Comparison of ENCODE assay signal across 32 cellular contexts in genomic region chr5:80588858-80589540, GRCh38. TPM values are rescaled to one million over a fixed set of nuclear protein-coding genes. Genes with fewer than 3 reads are reported as not detected.
"Had no signal": no experiment of that assay in that cellular context is flagged by ENCODE, and none has a peak within 500 bp of the region (broad histone marks: within the 10 kb centered on the region; RNA-seq: fewer than 3 reads in every experiment).

No MANE protein-coding gene starts in this region.

- ATAC-seq: left cardiac atrium; left lung; naive thymus-derived CD8-positive, alpha-beta T cell; psoas muscle; right lobe of liver; stimulated activated memory B cell treated with anti-CD40 and anti-IgM and Interleukin-4, amounts not matched to agents 10 μg/mL and 1 μg/mL and 100 μg/mL, for 72 hours; stimulated activated naive CD8-positive, alpha-beta T cell treated with anti-CD3 and anti-CD28 coated beads, Interleukin-15, Interleukin-2, amounts not matched to agents 100 U/mL and 50 U/mL, for 24 hours had no signal

- H3K4me3 ChIP-seq: left lung, lower lobe of right lung, psoas muscle, right atrium auricular region, right lobe of liver, smooth muscle cell, stomach, testis, thyroid gland, transverse colon, upper lobe of left lung had no signal

- H3K27ac ChIP-seq: left lung, lower lobe of right lung, neutrophil, parathyroid adenoma, psoas muscle, right atrium auricular region, right lobe of liver, stomach, testis, thyroid gland, transverse colon, upper lobe of left lung had no signal

- H2AFZ ChIP-seq: parathyroid adenoma had no signal

- H3K9ac ChIP-seq: parathyroid adenoma had no signal

- H3K4me1 ChIP-seq: lower lobe of right lung, parathyroid adenoma, psoas muscle, right atrium auricular region, stomach, testis, transverse colon had no signal

- H3K9me3 Mint-ChIP-seq: naive thymus-derived CD8-positive, alpha-beta T cell; nephron; neural crest cell; stimulated activated memory B cell treated with anti-CD40 and anti-IgM and Interleukin-4, amounts not matched to agents 10 μg/mL and 1 μg/mL and 100 μg/mL, for 72 hours had no signal

- H3K36me3 Mint-ChIP-seq: naive thymus-derived CD8-positive, alpha-beta T cell; stimulated activated memory B cell treated with anti-CD40 and anti-IgM and Interleukin-4, amounts not matched to agents 10 μg/mL and 1 μg/mL and 100 μg/mL, for 72 hours had no signal

- H3K4me1 Mint-ChIP-seq: naive thymus-derived CD8-positive, alpha-beta T cell; nephron; neural crest cell; stimulated activated memory B cell treated with anti-CD40 and anti-IgM and Interleukin-4, amounts not matched to agents 10 μg/mL and 1 μg/mL and 100 μg/mL, for 72 hours had no signal

- DNase-seq: hippocampal formation; kidney glomerular epithelial cell; left cardiac atrium; left lung; lower lobe of right lung; mammary epithelial cell; mesenchymal stem cell; naive thymus-derived CD8-positive, alpha-beta T cell; occipital lobe; psoas muscle; right lobe of liver; stimulated activated CD4-positive, alpha-beta T cell treated with anti-CD3 and anti-CD28 coated beads, Interleukin-1b, Interleukin-23, amount 100 ng/mL, for 48 hours; stimulated activated CD4-positive, alpha-beta T cell treated with anti-CD3 and anti-CD28 coated beads, Interleukin-2, amount 100 ng/mL, for 48 hours; stimulated activated CD4-positive, alpha-beta T cell treated with anti-CD3 and anti-CD28 coated beads, Interleukin-4, amount 100 ng/mL, for 4 hours; stimulated activated CD8-positive, alpha-beta memory T cell treated with anti-CD3 and anti-CD28 coated beads, Interleukin-4, amount 100 ng/mL, for 48 hours; stimulated activated naive CD8-positive, alpha-beta T cell treated with anti-CD3 and anti-CD28 coated beads, Interleukin-15, Interleukin-2, amounts not matched to agents 100 U/mL and 50 U/mL, for 24 hours; stomach; testis; thyroid gland; transverse colon; upper lobe of left lung had no signal

- H3K9me3 ChIP-seq: left lung, lower lobe of right lung, neutrophil, psoas muscle, right atrium auricular region, right lobe of liver, stomach, testis, thyroid gland, transverse colon, upper lobe of left lung had no signal

- H3K27ac Mint-ChIP-seq: naive thymus-derived CD8-positive, alpha-beta T cell; stimulated activated memory B cell treated with anti-CD40 and anti-IgM and Interleukin-4, amounts not matched to agents 10 μg/mL and 1 μg/mL and 100 μg/mL, for 72 hours had no signal

- H3K4me3 Mint-ChIP-seq: naive thymus-derived CD8-positive, alpha-beta T cell; nephron; neural crest cell; stimulated activated memory B cell treated with anti-CD40 and anti-IgM and Interleukin-4, amounts not matched to agents 10 μg/mL and 1 μg/mL and 100 μg/mL, for 72 hours had no signal

- H3K27me3 ChIP-seq: left lung, neutrophil, right atrium auricular region, right lobe of liver, stomach, testis, thyroid gland, transverse colon, upper lobe of left lung had no signal

- H3K4me2 ChIP-seq: smooth muscle cell had no signal

- H3K36me3 ChIP-seq: left lung, lower lobe of right lung, neutrophil, right atrium auricular region, right lobe of liver, stomach, thyroid gland, transverse colon, upper lobe of left lung had no signal

RNA-seq across cellular contexts. Expression of gene ANKRD34B, which starts 18.9 kb away (rescaled TPM):
- total RNA-seq: mammary epithelial cell; mucosa of gallbladder; naive thymus-derived CD8-positive, alpha-beta T cell; osteocyte; posterior vena cava; right atrium auricular region; smooth muscle cell; stomach; thyroid gland; transverse colon had no signal
- polyA plus RNA-seq: keratinocyte; mammary epithelial cell; naive thymus-derived CD8-positive, alpha-beta T cell; smooth muscle cell; stomach had no signal
